In genomic region chr4:159027535-159027934, GRCh38 we compare ENCODE assay signal across 17 cellular contexts.
DNase-seq lines count a peak whose midpoint lies in the region; ATAC-seq and TF ChIP-seq lines count a peak whose summit lies in the region.
"Had no signal": no experiment of that assay in that cellular context is flagged by ENCODE, and none has a peak within 500 bp of the region (broad histone marks: within the 10 kb centered on the region; RNA-seq: fewer than 3 reads in every experiment).

No MANE protein-coding gene starts in this region.

- dilution Hi-C loops in IMR-90 (cut with HindIII; ENCODE audit: low sequenced_read_pairs, unreplicated experiment), result no loop called here

- TF ChIP-seq CTCF in IMR-90 (conservative IDR thresholded peaks at IDR 0.05; ENCODE audit: low read depth, low read length) (no peak), right lobe of liver (IDR thresholded peaks at IDR 0.05) (no peak)

- no peak overlapping the region for H2AK5ac ChIP-seq in IMR-90 (ENCODE audit: low read depth, low read length)

- POLR2A ChIA-PET in IMR-90 (lab: Charles Lee; ENCODE audit: unreplicated experiment), result no interaction called here

- H3K23ac ChIP-seq in IMR-90 (ENCODE audit: low read depth, low read length), result no peak overlapping the region

- H2BK5ac ChIP-seq in IMR-90 (ENCODE audit: low read depth, low read length, poor library complexity, severe bottlenecking), result no peak overlapping the region

- no TSS peak for BruUV-seq in IMR-90 (replicated peaks; lab: Mats Ljungman, UMichigan)

- H3K36me3 Mint-ChIP-seq in natural killer cell treated with Interleukin-12 subunit alpha and Interleukin-12 subunit beta and Interleukin-15 and Interleukin-18, amount 100 ng/mL, for 72 hours, result no peaks in the 10 kb centered on the region

- H3K79me1 ChIP-seq in IMR-90 (ENCODE audit: low read depth in 1 of 2, low read length in 2 of 2), result no peaks in the 10 kb centered on the region

- TF ChIP-seq RAD21 in IMR-90 (IDR thresholded peaks at IDR 0.05; ENCODE audit: low read length), result no peak

- in situ Hi-C loops in IMR-90 (cut with MboI; ENCODE audit: low sequenced_read_pairs), result no loop called here

- H3K27ac ChIP-seq in IMR-90 (ENCODE audit: insufficient read depth, low read length) (no peak overlapping the region), right lobe of liver (no peak overlapping the region)
- H3K27ac ChIP-seq: 22Rv1 had no signal

- no peaks in the 10 kb centered on the region for H3K9me1 ChIP-seq in IMR-90 (ENCODE audit: insufficient read depth, low read length)

- no peak overlapping the region for H2BK15ac ChIP-seq in IMR-90 (ENCODE audit: low read depth, low read length)

- H4K91ac ChIP-seq in IMR-90 (ENCODE audit: insufficient read depth, low read depth, low read length), result no peak overlapping the region

- no peak for TF ChIP-seq POLR2A in IMR-90 (IDR thresholded peaks at IDR 0.05; ENCODE audit: low read depth, low read length)
- no peak for TF ChIP-seq POLR2A in right lobe of liver (IDR thresholded peaks at IDR 0.05)

- no peak overlapping the region for H3K9ac ChIP-seq in IMR-90 (ENCODE audit: low read depth, low read length)

- no peak overlapping the region for H2BK20ac ChIP-seq in IMR-90 (ENCODE audit: low read depth, low read length)

- no peak overlapping the region for H3K4me2 ChIP-seq in IMR-90 (ENCODE audit: low read depth, low read length)

- H3K9me3 ChIP-seq in IMR-90 (ENCODE audit: control insufficient read depth, insufficient read depth, low read length) (no peaks in the 10 kb centered on the region), right lobe of liver (no peaks in the 10 kb centered on the region)

- DNase-seq in NOMO-1 treated with DMSO at 0.1 percent for 48 hours (lab: John Stamatoyannopoulos, UW; ENCODE audit: unreplicated experiment) (peak; percentile 12), NOMO-1 (lab: John Stamatoyannopoulos, UW; ENCODE audit: unreplicated experiment in 2 of 2) (no peak), IMR-90 (peak; percentile 20), right lobe of liver (no peak), posterior vena cava (ENCODE audit: low spot score) (no peak)
- no peak for DNase-seq in activated CD4-positive, alpha-beta T cell treated with anti-CD3 and anti-CD28 coated beads, Interleukin-2, amount 50 U/mL, for 1 hour
- DNase-seq in natural killer cell treated with Interleukin-12 subunit alpha and Interleukin-12 subunit beta and Interleukin-15 and Interleukin-18, amount 100 ng/mL, for 72 hours (ENCODE audit: low spot score), result no peak
- DNase-seq: activated CD4-positive, CD25-positive, alpha-beta regulatory T cell; activated T-cell treated with anti-CD3 and anti-CD28 coated beads, Interleukin-2, amount 50 U/mL, for 72 hours; endodermal cell; head of caudate nucleus; left ventricle myocardium superior; NCI-H2107; occipital lobe; trophoblast cell had no signal

- H3K27ac Mint-ChIP-seq in natural killer cell treated with Interleukin-12 subunit alpha and Interleukin-12 subunit beta and Interleukin-15 and Interleukin-18, amount 100 ng/mL, for 72 hours, result no peak overlapping the region
- H3K27ac Mint-ChIP-seq: activated T-cell treated with anti-CD3 and anti-CD28 coated beads, Interleukin-2, amount 50 U/mL, for 72 hours; endodermal cell had no signal

- H3K4me3 ChIP-seq in IMR-90 (ENCODE audit: insufficient read depth, low read depth, low read length) (no peak overlapping the region), right lobe of liver (no peak overlapping the region)

- H3K9me3 Mint-ChIP-seq in natural killer cell treated with Interleukin-12 subunit alpha and Interleukin-12 subunit beta and Interleukin-15 and Interleukin-18, amount 100 ng/mL, for 72 hours, result no peaks in the 10 kb centered on the region
- H3K9me3 Mint-ChIP-seq: activated T-cell treated with anti-CD3 and anti-CD28 coated beads, Interleukin-2, amount 50 U/mL, for 72 hours; endodermal cell had no signal

- no peak overlapping the region for H3K18ac ChIP-seq in IMR-90 (ENCODE audit: low read depth, low read length)

- peaks cover 0 to 2% of the 10 kb centered on the region in 2 donors for H3K4me1 Mint-ChIP-seq in natural killer cell treated with Interleukin-12 subunit alpha and Interleukin-12 subunit beta and Interleukin-15 and Interleukin-18, amount 100 ng/mL, for 72 hours (ENCODE audit: low read depth in 2 of 2)

- H3K4me1 ChIP-seq in IMR-90 (ENCODE audit: control insufficient read depth, insufficient read depth, low read length) (no peaks in the 10 kb centered on the region), right lobe of liver (no peaks in the 10 kb centered on the region)

- H3K36me3 ChIP-seq in IMR-90 (ENCODE audit: control insufficient read depth, insufficient read depth, low read length) (no peaks in the 10 kb centered on the region), right lobe of liver (no peaks in the 10 kb centered on the region)

- intact Hi-C loops in IMR-90 (cut with micrococcal nuclease), result no loop called here
- intact Hi-C loops in right lobe of liver (cut with DNase I), result no loop called here
- intact Hi-C loops in posterior vena cava (cut with DNase I), result no loop called here

- no peaks in the 10 kb centered on the region for H4K20me1 ChIP-seq in IMR-90 (ENCODE audit: insufficient read depth, low read length)

- no peak overlapping the region for H3K14ac ChIP-seq in IMR-90 (replicated peaks; ENCODE audit: low read depth, low read length)

- H2AFZ ChIP-seq in IMR-90 (replicated peaks; ENCODE audit: low read length, poor library complexity), result no peak overlapping the region

- no peak overlapping the region for H3K56ac ChIP-seq in IMR-90 (ENCODE audit: extremely low read depth, insufficient read depth, low read length)

- no peak overlapping the region for H3K4me3 Mint-ChIP-seq in natural killer cell treated with Interleukin-12 subunit alpha and Interleukin-12 subunit beta and Interleukin-15 and Interleukin-18, amount 100 ng/mL, for 72 hours
- H3K4me3 Mint-ChIP-seq: activated T-cell treated with anti-CD3 and anti-CD28 coated beads, Interleukin-2, amount 50 U/mL, for 72 hours; endodermal cell had no signal

- CTCF ChIA-PET in IMR-90 (lab: Yijun Ruan, JAX), result no interaction called here

- H4K8ac ChIP-seq in IMR-90 (ENCODE audit: low read depth in 2 of 2, low read length in 2 of 2), result no peak overlapping the region

- peaks cover 7 to 11% of the 10 kb centered on the region in 2 donors for H3K27me3 Mint-ChIP-seq in natural killer cell treated with Interleukin-12 subunit alpha and Interleukin-12 subunit beta and Interleukin-15 and Interleukin-18, amount 100 ng/mL, for 72 hours

- no peak overlapping the region for H2BK120ac ChIP-seq in IMR-90 (ENCODE audit: low read depth, low read length)

- H3K27me3 ChIP-seq in IMR-90 (ENCODE audit: control insufficient read depth, insufficient read depth, low read length) (no peaks in the 10 kb centered on the region), right lobe of liver (no peaks in the 10 kb centered on the region)

- no CpG with 5 or more reads among the region's 2 CpGs for WGBS in IMR-90 (ENCODE audit: extremely low coverage in 2 of 2, insufficient read length in 1 of 2), 2 experiments
- 69% methylated on average over 2 of the region's 2 CpGs for WGBS in right lobe of liver (ENCODE audit: insufficient coverage, low coverage, low lambda C conversion rate, missing lambda C conversion rate)

- peak; percentile 64 for ATAC-seq in HG02852 (IDR thresholded peaks at IDR 0.05; ENCODE audit: unreplicated experiment)
- ATAC-seq in IMR-90 (ENCODE audit: low read depth), result no peak
- ATAC-seq in right lobe of liver, result no peak
- no peak for ATAC-seq in natural killer cell treated with Interleukin-12 subunit alpha and Interleukin-12 subunit beta and Interleukin-15 and Interleukin-18, amount 100 ng/mL, for 72 hours
- ATAC-seq: activated T-cell treated with anti-CD3 and anti-CD28 coated beads, Interleukin-2, amount 50 U/mL, for 72 hours; left ventricle myocardium superior had no signal

- H4K5ac ChIP-seq in IMR-90 (ENCODE audit: low read depth, low read length), result no peak overlapping the region

- no peak overlapping the region for H2AK9ac ChIP-seq in IMR-90 (replicated peaks; ENCODE audit: low read depth, low read length, poor library complexity)

- no peak overlapping the region for H3K4ac ChIP-seq in IMR-90 (ENCODE audit: low read depth, low read length)

TF ChIP-seq in IMR-90, 13 proteins besides CTCF, POLR2A, EP300 and RAD21:
- TF ChIP-seq FOS (IDR thresholded peaks at IDR 0.05; ENCODE audit: low read depth, low read length) (no peak), MXI1 (IDR thresholded peaks at IDR 0.05; ENCODE audit: borderline replicate concordance, low read depth, low read length) (no peak), RCOR1 (IDR thresholded peaks at IDR 0.05; ENCODE audit: insufficient replicate concordance, low read length) (no peak), RFX5 (IDR thresholded peaks at IDR 0.05; ENCODE audit: low read depth, low read length) (no peak), SMC3 (IDR thresholded peaks at IDR 0.05; ENCODE audit: low read depth, low read length) (no peak), CHD1 (IDR thresholded peaks at IDR 0.05; ENCODE audit: low read depth, low read length) (no peak), NFE2L2 (IDR thresholded peaks at IDR 0.05; ENCODE audit: low read depth, low read length) (no peak), USF2 (IDR thresholded peaks at IDR 0.05; ENCODE audit: low read depth, low read length) (no peak), CEBPB (IDR thresholded peaks at IDR 0.05; ENCODE audit: low read depth, low read length) (no peak), ELK1 (IDR thresholded peaks at IDR 0.05; ENCODE audit: borderline replicate concordance, low read depth, low read length) (no peak), MAZ (IDR thresholded peaks at IDR 0.05; ENCODE audit: borderline replicate concordance, low read depth, low read length) (no peak), BHLHE40 (IDR thresholded peaks at IDR 0.05; ENCODE audit: low read depth, low read length) (no peak), MAFK (IDR thresholded peaks at IDR 0.05; ENCODE audit: low read depth, low read length) (no peak)

Comparison
In these comparisons a context has a peak if more than half of its experiments do, and no peak if none do; other contexts are left out.
1. DNase-seq: peak in NOMO-1 treated with DMSO at 0.1 percent for 48 hours (single experiment) and IMR-90 (single experiment); none in NOMO-1 (0 of 2), right lobe of liver (0 of 3), activated CD4-positive, alpha-beta T cell treated with anti-CD3 and anti-CD28 coated beads, Interleukin-2, amount 50 U/mL, for 1 hour (single experiment), natural killer cell treated with Interleukin-12 subunit alpha and Interleukin-12 subunit beta and Interleukin-15 and Interleukin-18, amount 100 ng/mL, for 72 hours (single experiment) and posterior vena cava (single experiment).